In the genomic region with DNA sequence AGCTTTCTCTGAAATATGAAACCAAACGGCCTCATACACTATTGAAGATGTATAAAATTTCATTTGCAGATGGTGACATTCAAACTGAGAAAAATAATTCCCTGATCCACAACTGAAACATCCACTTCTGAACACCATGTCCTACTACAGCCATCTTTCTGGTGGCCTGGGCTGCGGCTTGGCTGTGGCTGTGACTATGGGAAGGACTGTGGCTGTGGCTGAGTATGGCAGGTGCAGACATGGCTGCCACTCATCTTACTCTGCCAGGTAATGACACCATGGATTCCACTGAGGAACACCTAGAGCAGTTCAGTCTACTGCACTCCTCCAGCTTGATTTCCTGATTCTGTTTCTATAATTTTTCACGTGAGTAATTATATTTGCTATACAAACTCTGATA, we compare ENCODE assay signal across 33 cellular contexts. TPM values are rescaled to one million over a fixed set of nuclear protein-coding genes. Genes with fewer than 3 reads are reported as not detected.
"Had no signal": no experiment of that assay in that cellular context is flagged by ENCODE, and none has a peak within 500 bp of the region (broad histone marks: within the 10 kb centered on the region; RNA-seq: fewer than 3 reads in every experiment).

A gene (plus strand): TSS at position 106 of the 400 bp plus-strand sequence.

- H3K27ac ChIP-seq: left lung, lower lobe of right lung, ovary, right atrium auricular region, right lobe of liver, tibial nerve, uterus had no signal

- H3K4me2 ChIP-seq: smooth muscle cell had no signal

- H3K27me3 ChIP-seq: left lung, ovary, right atrium auricular region, right lobe of liver, tibial nerve, uterus had no signal

- DNase-seq: immature natural killer cell; kidney; left colon; left lung; lower lobe of right lung; mesendoderm; naive B cell; natural killer cell; nephron progenitor cell; ovary; right lobe of liver; stimulated activated CD4-positive, alpha-beta T cell treated with anti-CD3 and anti-CD28 coated beads, Interleukin-1b, Interleukin-23, amount 100 ng/mL, for 48 hours; stimulated activated CD4-positive, alpha-beta T cell treated with anti-CD3 and anti-CD28 coated beads, Interleukin-2, amount 100 ng/mL, for 48 hours; stimulated activated CD4-positive, alpha-beta T cell treated with anti-CD3 and anti-CD28 coated beads, Interleukin-4, amount 100 ng/mL, for 4 hours; stimulated activated CD8-positive, alpha-beta memory T cell treated with anti-CD3 and anti-CD28 coated beads, Interleukin-4, amount 100 ng/mL, for 48 hours; stimulated activated naive CD4-positive, alpha-beta T cell treated with Interleukin-2 at 50 U/mL for 16 hours; stimulated activated naive CD8-positive, alpha-beta T cell treated with anti-CD3 and anti-CD28 coated beads, Interleukin-15, amount 100 ng/mL, for 72 hours; substantia nigra; uterus had no signal

- ATAC-seq: left colon; left lung; lower lobe of right lung; natural killer cell; right lobe of liver; stimulated activated memory B cell treated with anti-CD40 and anti-IgM and Interleukin-4, amounts not matched to agents 10 μg/mL and 1 μg/mL and 100 μg/mL, for 72 hours; stimulated activated naive CD8-positive, alpha-beta T cell treated with anti-CD3 and anti-CD28 coated beads, Interleukin-15, amount 100 ng/mL, for 72 hours had no signal

- H3K4me1 ChIP-seq: left lung, lower lobe of right lung, right atrium auricular region, right lobe of liver, tibial nerve, uterus had no signal

- H3K9me3 ChIP-seq: lower lobe of right lung, ovary, right atrium auricular region, right lobe of liver, uterus had no signal

- H3K36me3 ChIP-seq: left lung, lower lobe of right lung, ovary, right atrium auricular region, right lobe of liver, tibial nerve, uterus had no signal

- H3K4me3 ChIP-seq: left lung, lower lobe of right lung, ovary, right atrium auricular region, right lobe of liver, smooth muscle cell, tibial nerve, uterus had no signal

RNA-seq across cellular contexts. Expression of the gene that starts here (rescaled TPM):
- total RNA-seq: kidney, left colon, left lung, liver, lower lobe of right lung, mesothelial cell of epicardium, mononuclear cell, natural killer cell, omental fat pad, ovary, progenitor cell of endocrine pancreas, pulmonary artery endothelial cell, renal cortical epithelial cell, right atrium auricular region, right lobe of liver, skeletal muscle tissue, smooth muscle cell, temporal lobe, tibial nerve, ureter, uterus had no signal
